1 cellular context compared by ENCODE assay signal in genomic region chr12:27967551-27968054, GRCh38.
TF ChIP-seq lines count a peak whose summit lies in the region.

No MANE protein-coding gene starts in this region.

TF ChIP-seq in HEK293, 187 proteins besides CTCF, POLR2A, EP300 and RAD21 (continued from another document):
- TF ChIP-seq BCL11B (tag by site-specific recombination; IDR thresholded peaks at IDR 0.05; ENCODE audit: low read depth) (peak; percentile 34; the same call in 1 of the 2 replicates), ZNF48 (tag by site-specific recombination; IDR thresholded peaks at IDR 0.05) (no peak), HIC1 (tag by site-specific recombination; IDR thresholded peaks at IDR 0.05) (peak; percentile 83), ZNF501 (tag by site-specific recombination; IDR thresholded peaks at IDR 0.05) (no peak), ZNF791 (tag by site-specific recombination; IDR thresholded peaks at IDR 0.05) (no peak), ZNF350 (tag by site-specific recombination; IDR thresholded peaks at IDR 0.05) (no peak), OSR2 (tag by site-specific recombination; IDR thresholded peaks at IDR 0.05) (peak; percentile 84), INSM2 (tag by site-specific recombination; IDR thresholded peaks at IDR 0.05) (peak; percentile 90), TSHZ1 (tag by site-specific recombination; IDR thresholded peaks at IDR 0.05; ENCODE audit: borderline replicate concordance) (peak; percentile 83; the same call in 1 of the 2 replicates), ZNF391 (tag by site-specific recombination; IDR thresholded peaks at IDR 0.05; ENCODE audit: borderline replicate concordance, low read depth) (0 out of 2 replicates have a peak, but pooled peaks have one; percentile 46), PRDM4 (tag by site-specific recombination; IDR thresholded peaks at IDR 0.05) (0 out of 2 replicates have a peak, but pooled peaks have one; percentile 26), TCF7L2 (IDR thresholded peaks at IDR 0.05; ENCODE audit: borderline replicate concordance, low read depth, low read length) (no peak), ZNF792 (tag by site-specific recombination; IDR thresholded peaks at IDR 0.05) (no peak), KLF8 (tag by site-specific recombination; IDR thresholded peaks at IDR 0.05) (peak; percentile 56), ZNF654 (tag by site-specific recombination; IDR thresholded peaks at IDR 0.05; ENCODE audit: low read depth) (no peak), GLI2 (tag by site-specific recombination; IDR thresholded peaks at IDR 0.05; ENCODE audit: borderline replicate concordance, low read depth) (peak; percentile 74; the same call in 1 of the 2 replicates)
